ENCODE assay signal across 8 cellular contexts in genomic region chr14:56118611-56119181, GRCh38. TPM values are rescaled to one million over a fixed set of nuclear protein-coding genes. Genes with fewer than 3 reads are reported as not detected.
DNase-seq lines count a peak whose midpoint lies in the region; ATAC-seq and TF ChIP-seq lines count a peak whose summit lies in the region.

No MANE protein-coding gene starts in this region.

- H3K36me3 ChIP-seq in CD4-positive, CD25-positive, alpha-beta regulatory T cell (ENCODE audit: control insufficient read depth, insufficient read depth, low read length) = no peaks in the 10 kb centered on the region
- no peaks in the 10 kb centered on the region for H3K36me3 ChIP-seq in sigmoid colon

- TF ChIP-seq EP300 in sigmoid colon (IDR thresholded peaks at IDR 0.05) = no peak

- peaks cover 75% of the 10 kb centered on the region for H3K27me3 Mint-ChIP-seq in CD4-positive, CD25-positive, alpha-beta regulatory T cell

- DNase-seq in CD4-positive, CD25-positive, alpha-beta regulatory T cell = peak in 2 of 3 donors; percentile 7 to 34
- peak; percentile 9 for DNase-seq in M059J (ENCODE audit: low read depth)
- peak in 33 of 51 donors; percentile 10 to 74 (median 48) for DNase-seq in hypothalamus (lab: John Stamatoyannopoulos, UW)
- peak; percentile 71 for DNase-seq in sigmoid colon
- DNase-seq in NCI-H226 = no peak

- H3K36me3 Mint-ChIP-seq in CD4-positive, CD25-positive, alpha-beta regulatory T cell = no peaks in the 10 kb centered on the region

- TF ChIP-seq CTCF in sigmoid colon (IDR thresholded peaks at IDR 0.05) = no peak

- H3K4me1 Mint-ChIP-seq in CD4-positive, CD25-positive, alpha-beta regulatory T cell = peaks cover 0 to 58% (median 21%) of the 10 kb centered on the region in 4 donors

- H3K9me3 ChIP-seq in CD4-positive, CD25-positive, alpha-beta regulatory T cell (ENCODE audit: control insufficient read depth in 2 of 2, low read length in 2 of 2) = no peaks in the 10 kb centered on the region
- no peaks in the 10 kb centered on the region for H3K9me3 ChIP-seq in sigmoid colon

- 0 to 1% (median 0%) methylated on average over 44 to 87 of the region's 87 CpGs for WGBS in adipose tissue, 3 donors
- WGBS in sigmoid colon, 2 donors = 0% methylated on average over 87 of the region's 87 CpGs

- no peak for ATAC-seq in CD4-positive, CD25-positive, alpha-beta regulatory T cell (ENCODE audit: low read depth in 2 of 2)
- peak; percentile 19 for ATAC-seq in GM21390 (IDR thresholded peaks at IDR 0.05; ENCODE audit: unreplicated experiment)
- ATAC-seq in HG03378 (IDR thresholded peaks at IDR 0.05; ENCODE audit: unreplicated experiment) = no peak

- peaks cover 0 to 1% (median 0%) of the 10 kb centered on the region in 7 donors for H3K9me3 Mint-ChIP-seq in CD4-positive, CD25-positive, alpha-beta regulatory T cell

- no peak overlapping the region for H3K27ac Mint-ChIP-seq in CD4-positive, CD25-positive, alpha-beta regulatory T cell

- H3K4me3 Mint-ChIP-seq in CD4-positive, CD25-positive, alpha-beta regulatory T cell = peak overlapping the region in 2 of 4 donors; percentile 31 to 40

- intact Hi-C loops in sigmoid colon (cut with DNase I) = loop anchor here (2.0 to 5.0 kb wide), 4 partner anchors 32 to 222 kb away; no protein-coding TSS in a partner anchor

- TF ChIP-seq POLR2A in sigmoid colon (IDR thresholded peaks at IDR 0.05) = no peak

- peaks cover 27% of the 10 kb centered on the region for H3K27me3 ChIP-seq in CD4-positive, CD25-positive, alpha-beta regulatory T cell (ENCODE audit: control insufficient read depth, insufficient read depth, low read length)
- H3K27me3 ChIP-seq in sigmoid colon = no peaks in the 10 kb centered on the region

- H3K27ac ChIP-seq in CD4-positive, CD25-positive, alpha-beta regulatory T cell (ENCODE audit: insufficient read depth, low read length, poor library complexity, severe bottlenecking) = peak overlapping the region; percentile 33
- H3K27ac ChIP-seq in adipose tissue (ENCODE audit: low read depth, low read length) (peak overlapping the region; percentile 57), sigmoid colon (peak overlapping the region; percentile 82 to 97 (median 92))

- H3K4me1 ChIP-seq in CD4-positive, CD25-positive, alpha-beta regulatory T cell (ENCODE audit: control insufficient read depth, insufficient read depth, low read length, poor library complexity, severe bottlenecking) = peaks cover 24% of the 10 kb centered on the region
- peaks cover 0 to 43% (median 31%) of the 10 kb centered on the region in 4 donors for H3K4me1 ChIP-seq in sigmoid colon

- H3K4me3 ChIP-seq in CD4-positive, CD25-positive, alpha-beta regulatory T cell (ENCODE audit: low read depth, low read length) = no peak overlapping the region
- peak overlapping the region; percentile 71 to 97 (median 78) for H3K4me3 ChIP-seq in sigmoid colon

RNA-seq across cellular contexts. Expression of gene PELI2, which starts 0.5 kb away (rescaled TPM):
- total RNA-seq in CD4-positive, CD25-positive, alpha-beta regulatory T cell = 5.8 TPM
- 1 to 10 TPM in 2 of 4 donors, under 1 TPM in 2; 0.07 to 1.4 (median 1.0) TPM for polyA plus RNA-seq in CD4-positive, CD25-positive, alpha-beta regulatory T cell
- total RNA-seq in M059J (2014; rRNA removed; shearing (Covaris generic)) = 2.6 and 3.0 TPM in 2 replicates
- polyA plus RNA-seq in adipose tissue (10 to 100 TPM in 1 of 3 donors, 1 to 10 TPM in 2; 3.3 to 10.0 (median 4.9) TPM), sigmoid colon (1 to 10 TPM; 4.5 to 5.4 (median 5.3) TPM)
- total RNA-seq in sigmoid colon = 10 to 100 TPM; 26.3 to 34.3 (median 27.2) TPM

Comparison
In these comparisons a context has a peak if more than half of its experiments do, and no peak if none do; other contexts are left out.
1. H3K27ac ChIP-seq: peak in every context shown above with its lines; median percentile 92 in sigmoid colon; 57 in adipose tissue; 33 in CD4-positive, CD25-positive, alpha-beta regulatory T cell.